In the genomic region with DNA sequence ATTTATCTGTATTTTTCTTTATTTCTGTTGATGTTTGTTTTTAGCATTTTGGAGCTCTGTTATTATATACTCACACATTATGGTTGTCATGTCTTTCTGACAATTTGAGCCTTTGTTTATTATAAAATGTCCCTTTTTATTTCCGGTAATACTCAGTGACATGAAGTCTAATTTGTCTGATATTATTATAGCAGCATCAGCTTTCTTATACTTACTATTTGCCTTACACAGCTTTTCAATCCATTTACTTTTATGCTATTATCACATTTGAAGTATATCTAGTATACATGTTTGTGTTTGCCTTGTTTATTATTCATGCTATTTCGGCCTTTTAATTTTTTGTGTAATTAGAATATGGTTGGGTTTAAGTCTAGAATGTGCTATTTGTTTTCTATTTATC, we compare ENCODE assay signal across 35 cellular contexts.
"Had no signal": no experiment of that assay in that cellular context is flagged by ENCODE, and none has a peak within 500 bp of the region (broad histone marks: within the 10 kb centered on the region; RNA-seq: fewer than 3 reads in every experiment).

No MANE protein-coding gene starts in this region.

- H3K27ac ChIP-seq: KMS-11 had no signal

- H3K27me3 ChIP-seq: MG63 had no signal

- H3K9me3 ChIP-seq: MG63 had no signal

- H3K4me3 ChIP-seq: MG63 had no signal

- DNase-seq: Karpas-422, Kasumi-1, MG63, MM.1S, MV-4-11, NCI-H1048, NCI-H1092, NCI-H1092 treated with DMSO at 0.1 percent for 48 hours, NCI-H1105, NCI-H1105 treated with DMSO at 0.1 percent for 48 hours, NCI-H1417, NCI-H1417 treated with DMSO at 0.1 percent for 48 hours, NCI-H1436, NCI-H1436 treated with DMSO at 0.1 percent for 48 hours, NCI-H146, NCI-H1694, NCI-H1694 treated with DMSO at 0.1 percent for 48 hours, NCI-H187, NCI-H187 treated with DMSO at 0.1 percent for 48 hours, NCI-H1930, NCI-H2029, NCI-H2029 treated with DMSO at 0.1 percent for 48 hours, NCI-H2081, NCI-H2081 treated with DMSO at 0.1 percent for 48 hours, NCI-H2107, NCI-H2171, NCI-H2171 treated with DMSO at 0.1 percent for 48 hours, NCI-H2227 treated with DMSO at 0.1 percent for 48 hours, NCI-H226, NCI-H345, NCI-H446, NCI-H446 treated with DMSO at 0.1 percent for 48 hours, NCI-H510A, NCI-H510A treated with DMSO at 0.1 percent for 48 hours had no signal

- H3K4me2 ChIP-seq: KMS-11 had no signal

- H3K9ac ChIP-seq: KMS-11 had no signal

- H3K36me3 ChIP-seq: MG63 had no signal
